In genomic region chr5:116467444-116467843, GRCh38 we compare ENCODE assay signal across 23 cellular contexts.
"Had no signal": no experiment of that assay in that cellular context is flagged by ENCODE, and none has a peak within 500 bp of the region (broad histone marks: within the 10 kb centered on the region; RNA-seq: fewer than 3 reads in every experiment).

No MANE protein-coding gene starts in this region.

- H3K4me3 Mint-ChIP-seq: activated B cell treated with CpG ODN at 0.5 μM for 24 hours; activated CD4-positive, alpha-beta T cell treated with anti-CD3 and anti-CD28 coated beads, Interleukin-2, amount 10 ng/mL, durations not matched to agents 24 days and 14 days; activated CD8-positive, alpha-beta memory T cell treated with anti-CD3 and anti-CD28 coated beads, Interleukin-2, amount 10 ng/mL, durations not matched to agents 7 days and 5 days; activated naive CD4-positive, alpha-beta T cell treated with anti-CD3 and anti-CD28 coated beads, Interleukin-2, amount 50 U/mL, for 24 hours; activated T-cell treated with anti-CD3 and anti-CD28 coated beads, Interleukin-2, amount 50 U/mL, for 24 hours; activated T-helper 1 cell treated with anti-CD3 and anti-CD28 coated beads, Interleukin-12 subunit alpha, Interleukin-12 subunit beta, Interleukin-2, Interleukin-4 antibody, amounts not matched to agents 30 ng/mL and 10 ng/mL and 1 ng/mL, durations not matched to agents 14 hours and 24 hours and 36 hours; T-helper 17 cell had no signal

- ATAC-seq: activated CD8-positive, alpha-beta memory T cell treated with anti-CD3 and anti-CD28 coated beads, Interleukin-2, amount 10 ng/mL, durations not matched to agents 7 days and 5 days; T-helper 17 cell had no signal

- H3K9me3 Mint-ChIP-seq: activated CD4-positive, alpha-beta T cell treated with anti-CD3 and anti-CD28 coated beads, Interleukin-2, amount 10 ng/mL, durations not matched to agents 24 days and 14 days had no signal

- H3K27me3 Mint-ChIP-seq: activated B cell treated with CpG ODN at 0.5 μM for 24 hours; activated CD4-positive, alpha-beta T cell treated with anti-CD3 and anti-CD28 coated beads, Interleukin-2, amount 10 ng/mL, durations not matched to agents 24 days and 14 days; activated CD8-positive, alpha-beta memory T cell treated with anti-CD3 and anti-CD28 coated beads, Interleukin-2, amount 10 ng/mL, durations not matched to agents 7 days and 5 days; activated naive CD4-positive, alpha-beta T cell treated with anti-CD3 and anti-CD28 coated beads, Interleukin-2, amount 50 U/mL, for 24 hours; activated T-cell treated with anti-CD3 and anti-CD28 coated beads, Interleukin-2, amount 50 U/mL, for 24 hours; T-helper 17 cell had no signal

- H3K4me1 Mint-ChIP-seq: activated B cell treated with CpG ODN at 0.5 μM for 24 hours; activated CD4-positive, alpha-beta T cell treated with anti-CD3 and anti-CD28 coated beads, Interleukin-2, amount 10 ng/mL, durations not matched to agents 24 days and 14 days; activated CD8-positive, alpha-beta memory T cell treated with anti-CD3 and anti-CD28 coated beads, Interleukin-2, amount 10 ng/mL, durations not matched to agents 7 days and 5 days; activated naive CD4-positive, alpha-beta T cell treated with anti-CD3 and anti-CD28 coated beads, Interleukin-2, amount 50 U/mL, for 24 hours; T-helper 17 cell had no signal

- H3K36me3 Mint-ChIP-seq: activated CD8-positive, alpha-beta memory T cell treated with anti-CD3 and anti-CD28 coated beads, Interleukin-2, amount 10 ng/mL, durations not matched to agents 7 days and 5 days had no signal

- DNase-seq: activated B cell treated with CpG ODN at 0.5 μM for 24 hours; activated CD4-positive, alpha-beta T cell treated with anti-CD3 and anti-CD28 coated beads for 1 hour; activated CD4-positive, alpha-beta T cell treated with anti-CD3 and anti-CD28 coated beads, Interleukin-2, amount 10 ng/mL, durations not matched to agents 24 days and 14 days; activated CD4-positive, alpha-beta T cell treated with anti-CD3 and anti-CD28 coated beads, Interleukin-2, amount 50 U/mL, for 48 hours; activated CD8-positive, alpha-beta memory T cell treated with anti-CD3 and anti-CD28 coated beads, Interleukin-2, amount 10 ng/mL, durations not matched to agents 7 days and 5 days; activated effector memory CD4-positive, alpha-beta T cell treated with Interleukin-2 at 50 U/mL for 16 hours; activated naive CD4-positive, alpha-beta T cell; activated T-cell treated with anti-CD3 and anti-CD28 coated beads, Interleukin-2, amount 50 U/mL, for 24 hours; aorta; Kasumi-1; KBM-7; NCI-H1105 treated with DMSO at 0.1 percent for 48 hours; NCI-H1436 treated with DMSO at 0.1 percent for 48 hours; NCI-H187 treated with DMSO at 0.1 percent for 48 hours; NCI-H2171; NCI-H226; NCI-H526; NCI-H774; SIG-M5; T-helper 17 cell; T-helper 9 cell had no signal

- H3K27ac Mint-ChIP-seq: activated B cell treated with CpG ODN at 0.5 μM for 24 hours; activated CD4-positive, alpha-beta T cell treated with anti-CD3 and anti-CD28 coated beads, Interleukin-2, amount 10 ng/mL, durations not matched to agents 24 days and 14 days; activated CD8-positive, alpha-beta memory T cell treated with anti-CD3 and anti-CD28 coated beads, Interleukin-2, amount 10 ng/mL, durations not matched to agents 7 days and 5 days; activated naive CD4-positive, alpha-beta T cell treated with anti-CD3 and anti-CD28 coated beads, Interleukin-2, amount 50 U/mL, for 24 hours; activated T-cell treated with anti-CD3 and anti-CD28 coated beads, Interleukin-2, amount 50 U/mL, for 24 hours; activated T-helper 1 cell treated with anti-CD3 and anti-CD28 coated beads, Interleukin-12 subunit alpha, Interleukin-12 subunit beta, Interleukin-2, Interleukin-4 antibody, amounts not matched to agents 30 ng/mL and 10 ng/mL and 1 ng/mL, durations not matched to agents 14 hours and 24 hours and 36 hours; T-helper 17 cell had no signal
